ENCODE assay signal across 20 cellular contexts in genomic region chr1:213783898-213784297, GRCh38.
A peak's percentile ranks its signal among the peaks of the same experiment; 100 is the strongest.
DNase-seq lines count a peak whose midpoint lies in the region; ATAC-seq and TF ChIP-seq lines count a peak whose summit lies in the region.
"Had no signal": no experiment of that assay in that cellular context is flagged by ENCODE, and none has a peak within 500 bp of the region (broad histone marks: within the 10 kb centered on the region; RNA-seq: fewer than 3 reads in every experiment).

No MANE protein-coding gene starts in this region.

- BruUV-seq in A673 (replicated peaks; lab: Mats Ljungman, UMichigan): no TSS peak

- peaks cover 10% of the 10 kb centered on the region for H3K4me1 Mint-ChIP-seq in activated naive CD8-positive, alpha-beta T cell (ENCODE audit: low read depth)
- H3K4me1 Mint-ChIP-seq in activated naive CD8-positive, alpha-beta T cell treated with anti-CD3 and anti-CD28 coated beads for 36 hours: peaks cover 2% of the 10 kb centered on the region
- H3K4me1 Mint-ChIP-seq: central memory CD8-positive, alpha-beta T cell had no signal

- H3K36me3 Mint-ChIP-seq in activated naive CD8-positive, alpha-beta T cell: no peaks in the 10 kb centered on the region
- no peaks in the 10 kb centered on the region for H3K36me3 Mint-ChIP-seq in activated naive CD8-positive, alpha-beta T cell treated with anti-CD3 and anti-CD28 coated beads for 36 hours

- peaks cover 2% of the 10 kb centered on the region for H3K27me3 Mint-ChIP-seq in activated naive CD8-positive, alpha-beta T cell
- H3K27me3 Mint-ChIP-seq in activated naive CD8-positive, alpha-beta T cell treated with anti-CD3 and anti-CD28 coated beads for 36 hours: peaks cover 5% of the 10 kb centered on the region

- H3K9me3 ChIP-seq in upper lobe of right lung (no peaks in the 10 kb centered on the region), A673 (ENCODE audit: low read depth, low read length, poor library complexity, severe bottlenecking) (no peaks in the 10 kb centered on the region)
- H3K9me3 ChIP-seq: esophagus squamous epithelium, MG63, ovary, sigmoid colon had no signal

- H3K27ac Mint-ChIP-seq in activated naive CD8-positive, alpha-beta T cell: no peak overlapping the region
- H3K27ac Mint-ChIP-seq in activated naive CD8-positive, alpha-beta T cell treated with anti-CD3 and anti-CD28 coated beads for 36 hours: no peak overlapping the region
- H3K27ac Mint-ChIP-seq: activated CD8-positive, alpha-beta T cell treated with anti-CD3 and anti-CD28 coated beads, Interleukin-2, amount 10 ng/mL, durations not matched to agents 7 days and 5 days had no signal

- intact Hi-C loops in upper lobe of right lung (cut with DNase I): no loop called here
- intact Hi-C loops in A673 (cut with micrococcal nuclease; ENCODE audit: unreplicated experiment): no loop called here

- H3K4me1 ChIP-seq in upper lobe of right lung (no peaks in the 10 kb centered on the region), A673 (ENCODE audit: insufficient read depth, low read length, poor library complexity, severe bottlenecking) (no peaks in the 10 kb centered on the region)
- H3K4me1 ChIP-seq: esophagus squamous epithelium, sigmoid colon had no signal

- ATAC-seq in upper lobe of right lung (peak; percentile 79), HG02885 (IDR thresholded peaks at IDR 0.05; ENCODE audit: poor library complexity, unreplicated experiment) (no peak)
- ATAC-seq: activated CD8-positive, alpha-beta T cell treated with anti-CD3 and anti-CD28 coated beads, Interleukin-2, amount 10 ng/mL, durations not matched to agents 7 days and 5 days; GM12878 had no signal

- H3K4me3 ChIP-seq in upper lobe of right lung (no peak overlapping the region), A673 (ENCODE audit: low read depth, low read length, poor library complexity, severe bottlenecking) (no peak overlapping the region)
- H3K4me3 ChIP-seq: esophagus squamous epithelium, GM12878, MG63, ovary, sigmoid colon, SK-N-MC had no signal

- TF ChIP-seq CTCF in upper lobe of right lung (IDR thresholded peaks at IDR 0.05) (no peak), A673 (conservative IDR thresholded peaks at IDR 0.05; ENCODE audit: low read depth, low read length) (no peak)

- no peak overlapping the region for H3K27ac ChIP-seq in upper lobe of right lung
- no peak overlapping the region for H3K27ac ChIP-seq in A673 (ENCODE audit: low read depth, low read length, poor library complexity, severe bottlenecking)
- H3K27ac ChIP-seq: esophagus squamous epithelium, ovary, sigmoid colon, SK-N-MC, VCaP had no signal

- CTCF ChIA-PET in A673 (lab: Charles Lee): no interaction called here

- DNase-seq in activated naive CD8-positive, alpha-beta T cell treated with anti-CD3 and anti-CD28 coated beads for 36 hours: no peak
- DNase-seq in NCI-H1105 (lab: John Stamatoyannopoulos, UW) (peak; percentile 33), OCI-M1 (lab: John Stamatoyannopoulos, UW) (peak; percentile 76), upper lobe of right lung (no peak), A673 (ENCODE audit: low spot score) (no peak), H4 (ENCODE audit: low spot score) (no peak)
- DNase-seq: activated CD8-positive, alpha-beta T cell treated with anti-CD3 and anti-CD28 coated beads, Interleukin-2, amount 10 ng/mL, durations not matched to agents 7 days and 5 days; COR-L47; esophagus squamous epithelium; glutamatergic neuron; MG63; ovary; sigmoid colon; stimulated activated CD4-positive, alpha-beta T cell treated with anti-CD3 and anti-CD28 coated beads, Interleukin-1b, Interleukin-23, amount 100 ng/mL, for 48 hours had no signal

- no peaks in the 10 kb centered on the region for H3K36me3 ChIP-seq in upper lobe of right lung
- no peaks in the 10 kb centered on the region for H3K36me3 ChIP-seq in A673 (ENCODE audit: insufficient read depth, low read length, poor library complexity, severe bottlenecking)
- H3K36me3 ChIP-seq: esophagus squamous epithelium, MG63, ovary, sigmoid colon had no signal

- no peaks in the 10 kb centered on the region for H3K27me3 ChIP-seq in upper lobe of right lung
- peaks cover 20% of the 10 kb centered on the region for H3K27me3 ChIP-seq in A673 (replicated peaks; ENCODE audit: insufficient read depth, low read depth, low read length, poor library complexity)
- H3K27me3 ChIP-seq: ovary, sigmoid colon had no signal

- H3K9me3 Mint-ChIP-seq in activated naive CD8-positive, alpha-beta T cell (ENCODE audit: low read depth): no peaks in the 10 kb centered on the region
- H3K9me3 Mint-ChIP-seq in activated naive CD8-positive, alpha-beta T cell treated with anti-CD3 and anti-CD28 coated beads for 36 hours: no peaks in the 10 kb centered on the region

- POLR2A ChIA-PET in A673 (lab: Charles Lee; ENCODE audit: low non-redundant PET): no interaction called here

- H3K4me3 Mint-ChIP-seq in activated naive CD8-positive, alpha-beta T cell: peak overlapping the region; percentile 52
- H3K4me3 Mint-ChIP-seq in activated naive CD8-positive, alpha-beta T cell treated with anti-CD3 and anti-CD28 coated beads for 36 hours: no peak overlapping the region
- H3K4me3 Mint-ChIP-seq: activated CD8-positive, alpha-beta T cell treated with anti-CD3 and anti-CD28 coated beads, Interleukin-2, amount 10 ng/mL, durations not matched to agents 7 days and 5 days; central memory CD8-positive, alpha-beta T cell had no signal

Comparison
In these comparisons a context has a peak if more than half of its experiments do, and no peak if none do; other contexts are left out.
1. DNase-seq: peak in NCI-H1105 (single experiment) and OCI-M1 (single experiment); none in activated naive CD8-positive, alpha-beta T cell treated with anti-CD3 and anti-CD28 coated beads for 36 hours (single experiment), upper lobe of right lung (single experiment), A673 (single experiment) and H4 (single experiment).